15 cellular contexts compared by ENCODE assay signal in the genomic region with DNA sequence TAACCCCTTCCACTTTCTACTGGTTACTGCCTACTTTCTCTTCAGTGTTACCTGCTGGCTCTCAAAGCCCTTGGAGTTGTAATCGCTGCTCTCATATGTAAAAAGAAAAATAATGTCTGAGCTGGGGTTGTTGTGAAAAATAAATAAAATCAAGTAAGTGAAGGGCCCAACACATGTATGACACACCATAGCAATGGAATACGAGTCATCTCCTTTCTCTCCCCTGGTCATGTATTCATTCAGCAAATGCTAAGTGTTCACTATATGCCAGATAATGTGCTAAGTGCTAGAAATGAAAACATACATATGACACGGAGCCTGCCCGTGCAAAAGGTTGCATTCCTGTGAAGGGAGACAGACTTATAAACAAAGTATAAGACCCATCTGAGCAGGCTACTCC.
A peak's percentile ranks its signal among the peaks of the same experiment; 100 is the strongest.
DNase-seq lines count a peak whose midpoint lies in the region; ATAC-seq and TF ChIP-seq lines count a peak whose summit lies in the region.
"Had no signal": no experiment of that assay in that cellular context is flagged by ENCODE, and none has a peak within 500 bp of the region (broad histone marks: within the 10 kb centered on the region; RNA-seq: fewer than 3 reads in every experiment).

No MANE protein-coding gene starts in this region.

- no peaks in the 10 kb centered on the region for H3K79me2 ChIP-seq in PC-3 (ENCODE audit: low read length)

- no peaks in the 10 kb centered on the region for H3K9me3 ChIP-seq in PC-3 (ENCODE audit: low read length)
- H3K9me3 ChIP-seq: Caco-2 had no signal

- H2AFZ ChIP-seq in PC-3 (ENCODE audit: low read length), result no peak overlapping the region
- H2AFZ ChIP-seq: GM23338 had no signal

- POLR2A ChIA-PET in PC-3 (lab: Charles Lee; ENCODE audit: unreplicated experiment), result no interaction called here

- H3K4me3 ChIP-seq in PC-3 (ENCODE audit: low read length) (no peak overlapping the region), epithelial cell of esophagus (ENCODE audit: low read length) (no peak overlapping the region), H7 (ENCODE audit: insufficient read depth, low read depth, low read length) (no peak overlapping the region)
- H3K4me3 ChIP-seq: GM12878, GM23338, K562 had no signal

- no peak overlapping the region for H3K27ac ChIP-seq in PC-3 (ENCODE audit: low read length)
- H3K27ac ChIP-seq: C4-2B had no signal

- no TSS peak for BruUV-seq in PC-3 (replicated peaks; lab: Mats Ljungman, UMichigan)

- ATAC-seq in PC-3, result no peak
- ATAC-seq: GM12878, GM23338, HCT116, K562 had no signal

- no peak overlapping the region for H3K9ac ChIP-seq in PC-3 (ENCODE audit: low read length)

- H3K4me1 ChIP-seq in PC-3 (ENCODE audit: insufficient read depth, low read length), result peaks cover 46% of the 10 kb centered on the region
- H3K4me1 ChIP-seq: Caco-2 had no signal

- intact Hi-C loops in PC-3 (cut with micrococcal nuclease), result no loop called here

- no peaks in the 10 kb centered on the region for H4K20me1 ChIP-seq in PC-3 (ENCODE audit: low read length)

- TF ChIP-seq CTCF in PC-3 (conservative IDR thresholded peaks at IDR 0.05; ENCODE audit: low read depth, low read length) (no peak), epithelial cell of esophagus (IDR thresholded peaks at IDR 0.05; ENCODE audit: insufficient read depth, low read depth, low read length, missing control alignments) (no peak)

- no peak overlapping the region for H3K4me2 ChIP-seq in PC-3 (ENCODE audit: low read length)
- H3K4me2 ChIP-seq: GM23338 had no signal

- DNase-seq in ELR (ENCODE audit: low read depth), result peak; percentile 57
- DNase-seq in PC-3, result peak; percentile 18
- DNase-seq in epithelial cell of esophagus (ENCODE audit: low read depth), result peak; percentile 42
- DNase-seq in kidney tubule cell (ENCODE audit: low spot score), result peak; percentile 35
- no peak for DNase-seq in NCI-H1417 treated with DMSO at 0.1 percent for 48 hours (lab: John Stamatoyannopoulos, UW)
- no peak for DNase-seq in AML-193 (lab: John Stamatoyannopoulos, UW)
- no peak for DNase-seq in NCI-H146 (lab: John Stamatoyannopoulos, UW)
- no peak for DNase-seq in H7
- DNase-seq: Caco-2; CD4-positive, alpha-beta T cell had no signal

- H3K27me3 ChIP-seq in PC-3 (ENCODE audit: low read length), result no peaks in the 10 kb centered on the region
- no peaks in the 10 kb centered on the region for H3K27me3 ChIP-seq in H7 (ENCODE audit: control insufficient read depth, insufficient read depth, low read length)

- no peaks in the 10 kb centered on the region for H3K9me2 ChIP-seq in PC-3 (replicated peaks; ENCODE audit: low read length)

- peaks cover 5% of the 10 kb centered on the region for H3F3A ChIP-seq in PC-3 (ENCODE audit: low read length, unreplicated experiment)

- H3K36me3 ChIP-seq in PC-3 (ENCODE audit: low read depth, low read length) (no peaks in the 10 kb centered on the region), H7 (replicated peaks; ENCODE audit: control insufficient read depth, insufficient read depth, low read length) (no peaks in the 10 kb centered on the region)

- CTCF ChIA-PET in PC-3 (lab: Charles Lee), result no interaction called here

Comparison
In these comparisons a context has a peak if more than half of its experiments do, and no peak if none do; other contexts are left out.
1. DNase-seq: peak in ELR (single experiment), PC-3 (single experiment), epithelial cell of esophagus (single experiment) and kidney tubule cell (single experiment); none in NCI-H1417 treated with DMSO at 0.1 percent for 48 hours (single experiment), AML-193 (0 of 2), NCI-H146 (single experiment) and H7 (single experiment).